In genomic region chr20:49713779-49714712, GRCh38 we compare ENCODE assay signal across 1 cellular context.
TF ChIP-seq lines count a peak whose summit lies in the region.

A gene with protein sequence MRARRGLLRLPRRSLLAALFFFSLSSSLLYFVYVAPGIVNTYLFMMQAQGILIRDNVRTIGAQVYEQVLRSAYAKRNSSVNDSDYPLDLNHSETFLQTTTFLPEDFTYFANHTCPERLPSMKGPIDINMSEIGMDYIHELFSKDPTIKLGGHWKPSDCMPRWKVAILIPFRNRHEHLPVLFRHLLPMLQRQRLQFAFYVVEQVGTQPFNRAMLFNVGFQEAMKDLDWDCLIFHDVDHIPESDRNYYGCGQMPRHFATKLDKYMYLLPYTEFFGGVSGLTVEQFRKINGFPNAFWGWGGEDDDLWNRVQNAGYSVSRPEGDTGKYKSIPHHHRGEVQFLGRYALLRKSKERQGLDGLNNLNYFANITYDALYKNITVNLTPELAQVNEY (minus strand): TSS chr20:49713878. CDS start chr20:49713690, 188 bp downstream.

TF ChIP-seq in HepG2, 621 proteins besides CTCF, POLR2A, EP300 and RAD21 (continued from another document and continues in another):
- TF ChIP-seq, protein P1, sequence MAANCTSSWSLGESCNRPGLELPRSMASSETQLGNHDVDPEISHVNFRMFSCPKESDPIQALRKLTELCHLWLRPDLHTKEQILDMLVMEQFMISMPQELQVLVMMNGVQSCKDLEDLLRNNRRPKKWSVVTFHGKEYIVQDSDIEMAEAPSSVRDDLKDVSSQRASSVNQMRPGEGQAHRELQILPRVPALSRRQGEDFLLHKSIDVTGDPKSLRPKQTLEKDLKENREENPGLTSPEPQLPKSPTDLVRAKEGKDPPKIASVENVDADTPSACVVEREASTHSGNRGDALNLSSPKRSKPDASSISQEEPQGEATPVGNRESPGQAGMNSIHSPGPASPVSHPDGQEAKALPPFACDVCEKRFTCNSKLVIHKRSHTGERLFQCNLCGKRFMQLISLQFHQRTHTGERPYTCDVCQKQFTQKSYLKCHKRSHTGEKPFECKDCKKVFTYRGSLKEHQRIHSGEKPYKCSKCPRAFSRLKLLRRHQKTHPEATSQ (CRISPR knock-in tag; IDR thresholded peaks at IDR 0.05; ENCODE audit: borderline replicate concordance): peak; percentile 81; the same call in 1 of the 2 replicates
- no peak for TF ChIP-seq RFX5 (IDR thresholded peaks at IDR 0.05; ENCODE audit: low read depth, low read length)
- no peak for TF ChIP-seq MZF1 (CRISPR knock-in tag; IDR thresholded peaks at IDR 0.05; ENCODE audit: borderline replicate concordance)
- TF ChIP-seq KDM5B (CRISPR knock-in tag; IDR thresholded peaks at IDR 0.05; ENCODE audit: borderline replicate concordance): peak; percentile 46; the same call in 1 of the 2 replicates
- TF ChIP-seq STAG1 (CRISPR knock-in tag; IDR thresholded peaks at IDR 0.05): no peak; the same call in 1 of the 2 replicates
- TF ChIP-seq E2F1 (CRISPR knock-in tag; IDR thresholded peaks at IDR 0.05): 0 out of 2 replicates have a peak, but pooled peaks have one; percentile 53
- no peak for TF ChIP-seq RBM22 (optimal IDR thresholded peaks at IDR 0.05; ENCODE audit: low read length)
- TF ChIP-seq, protein P2, sequence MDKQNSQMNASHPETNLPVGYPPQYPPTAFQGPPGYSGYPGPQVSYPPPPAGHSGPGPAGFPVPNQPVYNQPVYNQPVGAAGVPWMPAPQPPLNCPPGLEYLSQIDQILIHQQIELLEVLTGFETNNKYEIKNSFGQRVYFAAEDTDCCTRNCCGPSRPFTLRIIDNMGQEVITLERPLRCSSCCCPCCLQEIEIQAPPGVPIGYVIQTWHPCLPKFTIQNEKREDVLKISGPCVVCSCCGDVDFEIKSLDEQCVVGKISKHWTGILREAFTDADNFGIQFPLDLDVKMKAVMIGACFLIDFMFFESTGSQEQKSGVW (CRISPR knock-in tag; IDR thresholded peaks at IDR 0.05; ENCODE audit: borderline replicate concordance): no peak
- TF ChIP-seq RORA (CRISPR knock-in tag; IDR thresholded peaks at IDR 0.05): no peak
- TF ChIP-seq ZBTB43 (CRISPR knock-in tag; conservative IDR thresholded peaks at IDR 0.05): no peak; the same call in 1 of the 2 replicates
- TF ChIP-seq, protein P3, sequence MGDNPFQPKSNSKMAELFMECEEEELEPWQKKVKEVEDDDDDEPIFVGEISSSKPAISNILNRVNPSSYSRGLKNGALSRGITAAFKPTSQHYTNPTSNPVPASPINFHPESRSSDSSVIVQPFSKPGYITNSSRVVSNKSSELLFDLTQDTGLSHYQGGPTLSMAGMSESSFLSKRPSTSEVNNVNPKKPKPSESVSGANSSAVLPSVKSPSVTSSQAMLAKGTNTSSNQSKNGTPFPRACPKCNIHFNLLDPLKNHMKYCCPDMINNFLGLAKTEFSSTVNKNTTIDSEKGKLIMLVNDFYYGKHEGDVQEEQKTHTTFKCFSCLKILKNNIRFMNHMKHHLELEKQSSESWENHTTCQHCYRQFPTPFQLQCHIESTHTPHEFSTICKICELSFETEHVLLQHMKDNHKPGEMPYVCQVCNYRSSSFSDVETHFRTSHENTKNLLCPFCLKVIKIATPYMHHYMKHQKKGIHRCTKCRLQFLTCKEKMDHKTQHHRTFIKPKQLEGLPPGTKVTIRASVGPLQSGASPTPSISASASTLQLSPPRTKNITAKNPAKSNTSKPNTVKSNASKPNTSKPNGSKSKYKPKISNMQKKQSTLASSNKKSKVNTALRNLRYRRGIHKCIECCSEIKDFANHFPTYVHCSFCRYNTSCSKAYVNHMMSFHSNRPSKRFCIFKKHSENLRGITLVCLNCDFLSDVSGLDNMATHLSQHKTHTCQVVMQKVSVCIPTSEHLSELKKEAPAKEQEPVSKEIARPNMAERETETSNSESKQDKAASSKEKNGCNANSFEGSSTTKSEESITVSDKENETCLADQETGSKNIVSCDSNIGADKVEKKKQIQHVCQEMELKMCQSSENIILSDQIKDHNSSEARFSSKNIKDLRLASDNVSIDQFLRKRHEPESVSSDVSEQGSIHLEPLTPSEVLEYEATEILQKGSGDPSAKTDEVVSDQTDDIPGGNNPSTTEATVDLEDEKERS (CRISPR knock-in tag; IDR thresholded peaks at IDR 0.05): peak; percentile 16; the same call in 1 of the 2 replicates
- TF ChIP-seq ZNF451 (CRISPR knock-in tag; IDR thresholded peaks at IDR 0.05): 0 out of 2 replicates have a peak, but pooled peaks have one; percentile 42
- TF ChIP-seq RARG (CRISPR knock-in tag; IDR thresholded peaks at IDR 0.05; ENCODE audit: low read depth): no peak
- peak; percentile 83 for TF ChIP-seq XRCC5 (optimal IDR thresholded peaks at IDR 0.05; ENCODE audit: low read length)
- peak; percentile 51; the same call in 1 of the 2 replicates for TF ChIP-seq THAP11 (CRISPR knock-in tag; IDR thresholded peaks at IDR 0.05)
- peak; percentile 65; the same call in 1 of the 2 replicates for TF ChIP-seq ZNF343 (CRISPR knock-in tag; IDR thresholded peaks at IDR 0.05)
- TF ChIP-seq SNRNP70 (IDR thresholded peaks at IDR 0.05; ENCODE audit: low read depth, low read length): no peak
- no peak for TF ChIP-seq KAT7 (CRISPR knock-in tag; IDR thresholded peaks at IDR 0.05; ENCODE audit: borderline replicate concordance)
- no peak; the same call in 1 of the 2 replicates for TF ChIP-seq ISX (CRISPR knock-in tag; conservative IDR thresholded peaks at IDR 0.05)
- TF ChIP-seq, protein P4, sequence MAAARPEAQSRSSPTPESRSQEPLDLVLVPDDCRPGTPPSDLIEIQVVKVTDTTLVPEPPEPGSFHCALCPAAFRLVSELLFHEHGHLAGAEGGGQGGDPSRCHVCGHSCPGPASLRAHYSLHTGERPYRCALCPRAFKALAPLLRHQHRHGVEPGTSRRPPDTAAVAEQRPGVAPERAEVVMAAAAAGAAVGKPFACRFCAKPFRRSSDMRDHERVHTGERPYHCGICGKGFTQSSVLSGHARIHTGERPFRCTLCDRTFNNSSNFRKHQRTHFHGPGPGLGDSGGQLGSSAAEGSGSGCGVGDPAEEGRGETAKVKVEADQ (CRISPR knock-in tag; IDR thresholded peaks at IDR 0.05; ENCODE audit: borderline replicate concordance): no peak
- 0 out of 4 replicates have a peak, but pooled peaks of 1 of the 2 experiments have one; percentile 30 for TF ChIP-seq ATF4 (CRISPR knock-in tag; IDR thresholded peaks at IDR 0.05)
- TF ChIP-seq NFKBIZ (CRISPR knock-in tag; IDR thresholded peaks at IDR 0.05): peak; percentile 30; the same call in 1 of the 2 replicates
- TF ChIP-seq, protein P5, sequence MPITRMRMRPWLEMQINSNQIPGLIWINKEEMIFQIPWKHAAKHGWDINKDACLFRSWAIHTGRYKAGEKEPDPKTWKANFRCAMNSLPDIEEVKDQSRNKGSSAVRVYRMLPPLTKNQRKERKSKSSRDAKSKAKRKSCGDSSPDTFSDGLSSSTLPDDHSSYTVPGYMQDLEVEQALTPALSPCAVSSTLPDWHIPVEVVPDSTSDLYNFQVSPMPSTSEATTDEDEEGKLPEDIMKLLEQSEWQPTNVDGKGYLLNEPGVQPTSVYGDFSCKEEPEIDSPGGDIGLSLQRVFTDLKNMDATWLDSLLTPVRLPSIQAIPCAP (CRISPR knock-in tag; IDR thresholded peaks at IDR 0.05; ENCODE audit: low read depth): no peak
- peak; percentile 72 for TF ChIP-seq IKZF5 (CRISPR knock-in tag; IDR thresholded peaks at IDR 0.05)
- peak; percentile 24; the same call in 1 of the 2 replicates for TF ChIP-seq GMEB1 (CRISPR knock-in tag; IDR thresholded peaks at IDR 0.05; ENCODE audit: borderline replicate concordance)
- TF ChIP-seq, protein P6, sequence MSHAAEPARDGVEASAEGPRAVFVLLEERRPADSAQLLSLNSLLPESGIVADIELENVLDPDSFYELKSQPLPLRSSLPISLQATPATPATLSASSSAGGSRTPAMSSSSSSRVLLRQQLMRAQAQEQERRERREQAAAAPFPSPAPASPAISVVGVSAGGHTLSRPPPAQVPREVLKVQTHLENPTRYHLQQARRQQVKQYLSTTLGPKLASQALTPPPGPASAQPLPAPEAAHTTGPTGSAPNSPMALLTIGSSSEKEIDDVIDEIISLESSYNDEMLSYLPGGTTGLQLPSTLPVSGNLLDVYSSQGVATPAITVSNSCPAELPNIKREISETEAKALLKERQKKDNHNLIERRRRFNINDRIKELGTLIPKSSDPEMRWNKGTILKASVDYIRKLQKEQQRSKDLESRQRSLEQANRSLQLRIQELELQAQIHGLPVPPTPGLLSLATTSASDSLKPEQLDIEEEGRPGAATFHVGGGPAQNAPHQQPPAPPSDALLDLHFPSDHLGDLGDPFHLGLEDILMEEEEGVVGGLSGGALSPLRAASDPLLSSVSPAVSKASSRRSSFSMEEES (CRISPR knock-in tag; IDR thresholded peaks at IDR 0.05): no peak
- 0 out of 2 replicates have a peak, but pooled peaks have one; percentile 44 for TF ChIP-seq ZSCAN25 (CRISPR knock-in tag; IDR thresholded peaks at IDR 0.05)
- TF ChIP-seq MYPOP (CRISPR knock-in tag; IDR thresholded peaks at IDR 0.05): peak; percentile 96
- no peak for TF ChIP-seq KDM5A (IDR thresholded peaks at IDR 0.05; ENCODE audit: borderline replicate concordance, low read length)
- 0 out of 2 replicates have a peak, but pooled peaks have one; percentile 7 for TF ChIP-seq NFYB (CRISPR knock-in tag; IDR thresholded peaks at IDR 0.05)
- no peak for TF ChIP-seq JUNB (CRISPR knock-in tag; IDR thresholded peaks at IDR 0.05; ENCODE audit: borderline replicate concordance)
- TF ChIP-seq ASH2L (IDR thresholded peaks at IDR 0.05; ENCODE audit: insufficient read length, low read depth, low read length): peak; percentile 85
- peak; percentile 73; the same call in 1 of the 2 replicates for TF ChIP-seq ZNF547 (CRISPR knock-in tag; IDR thresholded peaks at IDR 0.05)
- TF ChIP-seq ZFP36 (IDR thresholded peaks at IDR 0.05; ENCODE audit: borderline replicate concordance, low read depth, low read length, partially characterized antibody): no peak
- TF ChIP-seq ZNF674 (CRISPR knock-in tag; IDR thresholded peaks at IDR 0.05; ENCODE audit: low read depth): no peak; the same call in 1 of the 2 replicates
